Comparison of ENCODE assay signal across 13 cellular contexts in the genomic region with DNA sequence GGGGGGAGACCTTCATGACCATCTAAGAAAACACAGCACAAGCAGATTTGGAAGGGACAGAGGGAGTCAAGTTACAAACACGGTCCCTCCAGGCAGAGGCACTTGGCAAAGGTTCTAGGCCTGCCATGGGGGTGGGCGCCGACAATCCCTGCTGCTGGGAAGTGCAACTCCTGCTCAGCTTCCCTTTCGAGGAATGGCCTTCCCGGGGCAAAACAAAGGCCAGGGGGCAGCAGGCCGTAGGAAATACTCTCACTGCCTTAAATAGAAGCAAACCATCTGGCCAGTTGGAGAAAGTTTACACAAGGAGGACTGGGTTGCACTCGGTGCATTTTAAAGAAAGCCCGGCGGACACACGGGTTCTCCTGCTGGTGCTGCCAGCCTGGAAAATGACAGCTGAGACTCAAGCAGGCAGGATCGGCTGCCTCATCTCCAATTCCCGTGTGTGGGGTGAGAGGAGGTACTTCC.
DNase-seq lines count a peak whose midpoint lies in the region; ATAC-seq and TF ChIP-seq lines count a peak whose summit lies in the region.
"Had no signal": no experiment of that assay in that cellular context is flagged by ENCODE, and none has a peak within 500 bp of the region (broad histone marks: within the 10 kb centered on the region; RNA-seq: fewer than 3 reads in every experiment).

No MANE protein-coding gene starts in this region.

- ATAC-seq in WTC11 (no peak), right cardiac atrium (no peak), T-cell (replicated peaks in 1 of 4) (no peak), GM18907 (IDR thresholded peaks at IDR 0.05; ENCODE audit: unreplicated experiment) (no peak)
- ATAC-seq: T-helper 17 cell had no signal

- intact Hi-C loops in right cardiac atrium (cut with DNase I), result no loop called here

- CTCF ChIA-PET in WTC11 (lab: Charles Lee), result no interaction called here
- CTCF ChIA-PET in T-cell (lab: Charles Lee), result no interaction called here

- H3K27ac Mint-ChIP-seq in WTC11, result peak overlapping the region; percentile 45
- H3K27ac Mint-ChIP-seq in T-cell, result no peak overlapping the region
- H3K27ac Mint-ChIP-seq: IgD-negative memory B cell, T-helper 17 cell had no signal

- 22% methylated on average over 12 of the region's 12 CpGs for WGBS in right cardiac atrium

- DNase-seq in DMS 273 treated with DMSO at 0.1 percent for 48 hours (lab: John Stamatoyannopoulos, UW), result peak; percentile 48
- DNase-seq in WTC11 (ENCODE audit: low spot score), result no peak
- peak in 2 of 3 donors; percentile 57 to 59 for DNase-seq in right cardiac atrium
- DNase-seq in retinal pigment epithelial cell (ENCODE audit: low read depth), result no peak
- no peak for DNase-seq in GDM1 (lab: John Stamatoyannopoulos, UW)
- no peak for DNase-seq in T-cell
- DNase-seq in brain microvascular endothelial cell, result no peak
- DNase-seq: CD4-positive, CD25-positive, alpha-beta regulatory T cell; NCI-H1930; T-helper 17 cell had no signal

- H3K4me3 Mint-ChIP-seq in WTC11 (no peak overlapping the region), T-cell (no peak overlapping the region)
- H3K4me3 Mint-ChIP-seq: activated naive CD4-positive, alpha-beta T cell treated with anti-CD3 and anti-CD28 coated beads, Interleukin-2, amount 50 U/mL, for 24 hours; CD4-positive, CD25-positive, alpha-beta regulatory T cell; IgD-negative memory B cell; T-helper 17 cell had no signal

- H3K4me1 Mint-ChIP-seq in WTC11 (peaks cover 87% of the 10 kb centered on the region), T-cell (peaks cover 13 to 19% (median 15%) of the 10 kb centered on the region in 3 donors)

- H3K9me3 Mint-ChIP-seq in WTC11 (no peaks in the 10 kb centered on the region), T-cell (no peaks in the 10 kb centered on the region)
- H3K9me3 Mint-ChIP-seq: activated naive CD4-positive, alpha-beta T cell treated with anti-CD3 and anti-CD28 coated beads, Interleukin-2, amount 50 U/mL, for 24 hours; CD4-positive, CD25-positive, alpha-beta regulatory T cell; IgD-negative memory B cell had no signal

- in situ Hi-C loops in brain microvascular endothelial cell (cut with HindIII; ENCODE audit: low pct_ligation_motif_present, low sequenced_read_pairs), result no loop called here

- no peaks in the 10 kb centered on the region for H3K36me3 ChIP-seq in brain microvascular endothelial cell (replicated peaks)

- H3K27ac ChIP-seq in right cardiac atrium (ENCODE audit: low read length) (peak overlapping the region; percentile 40), brain microvascular endothelial cell (no peak overlapping the region)

- TF ChIP-seq CTCF in WTC11 (IDR thresholded peaks at IDR 0.05) (no peak), retinal pigment epithelial cell (conservative IDR thresholded peaks at IDR 0.05; ENCODE audit: low read depth, low read length) (peak; percentile 3), brain microvascular endothelial cell (IDR thresholded peaks at IDR 0.05; ENCODE audit: low read depth, low read length, missing control alignments) (no peak)

- H3K9me3 ChIP-seq in right cardiac atrium (ENCODE audit: control insufficient read depth, low read length), result no peaks in the 10 kb centered on the region

- POLR2A ChIA-PET in WTC11 (lab: Charles Lee) (interaction anchor here (0.6 kb wide), 1 partner anchor 70 kb away, joined by 5 read pairs; no protein-coding TSS in a partner anchor), T-cell (lab: Charles Lee) (no interaction called here)

- H3K36me3 Mint-ChIP-seq in WTC11 (peaks cover 12% of the 10 kb centered on the region; the same call in 1 of the 2 replicates), T-cell (peaks cover 15% of the 10 kb centered on the region)
- H3K36me3 Mint-ChIP-seq: CD4-positive, CD25-positive, alpha-beta regulatory T cell; IgD-negative memory B cell had no signal

- peaks cover 18% of the 10 kb centered on the region for H3K4me1 ChIP-seq in right cardiac atrium (ENCODE audit: control insufficient read depth, insufficient read depth, low read length)

- H3K27me3 Mint-ChIP-seq in WTC11 (ENCODE audit: low read depth), result no peaks in the 10 kb centered on the region
- no peaks in the 10 kb centered on the region for H3K27me3 Mint-ChIP-seq in T-cell
- H3K27me3 Mint-ChIP-seq: activated naive CD4-positive, alpha-beta T cell treated with anti-CD3 and anti-CD28 coated beads, Interleukin-2, amount 50 U/mL, for 24 hours; CD4-positive, CD25-positive, alpha-beta regulatory T cell; IgD-negative memory B cell; T-helper 17 cell had no signal

- H3K27me3 ChIP-seq in right cardiac atrium (ENCODE audit: control insufficient read depth, insufficient read depth) (no peaks in the 10 kb centered on the region), brain microvascular endothelial cell (replicated peaks) (no peaks in the 10 kb centered on the region)

- H3K4me3 ChIP-seq in right cardiac atrium (ENCODE audit: low read length) (no peak overlapping the region), retinal pigment epithelial cell (ENCODE audit: low read length) (no peak overlapping the region), brain microvascular endothelial cell (ENCODE audit: low read depth, low read length) (no peak overlapping the region)

TF ChIP-seq in WTC11, 78 proteins besides CTCF, POLR2A, EP300 and RAD21:
- TF ChIP-seq CREB1 (CRISPR knock-in tag; IDR thresholded peaks at IDR 0.05), result no peak
- peak; percentile 45; the same call in 1 of the 2 replicates for TF ChIP-seq TEAD1 (CRISPR knock-in tag; IDR thresholded peaks at IDR 0.05)

Comparison
In these comparisons a context has a peak if more than half of its experiments do, and no peak if none do; other contexts are left out.
1. DNase-seq: peak in DMS 273 treated with DMSO at 0.1 percent for 48 hours (single experiment) and right cardiac atrium (2 of 3); none in WTC11 (single experiment), retinal pigment epithelial cell (single experiment), GDM1 (single experiment), T-cell (0 of 34) and brain microvascular endothelial cell (single experiment).